In genomic region chr7:50795253-50795652, GRCh38 we compare ENCODE assay signal across 13 cellular contexts. TPM values are rescaled to one million over a fixed set of nuclear protein-coding genes. Genes with fewer than 3 reads are reported as not detected.
"Had no signal": no experiment of that assay in that cellular context is flagged by ENCODE, and none has a peak within 500 bp of the region (broad histone marks: within the 10 kb centered on the region; RNA-seq: fewer than 3 reads in every experiment).

No MANE protein-coding gene starts in this region.

- H3K9me3 Mint-ChIP-seq: activated CD4-positive, alpha-beta T cell treated with anti-CD3 and anti-CD28 coated beads, Interleukin-2, amount 10 ng/mL, durations not matched to agents 7 days and 5 days; activated naive CD8-positive, alpha-beta T cell treated with anti-CD3 and anti-CD28 coated beads, Interleukin-2, amount 10 ng/mL, durations not matched to agents 7 days and 5 days had no signal

- H3K27ac Mint-ChIP-seq: activated B cell treated with CpG ODN at 0.5 μM for 24 hours; activated CD4-positive, alpha-beta T cell treated with anti-CD3 and anti-CD28 coated beads, Interleukin-2, amount 10 ng/mL, durations not matched to agents 7 days and 5 days; activated naive CD8-positive, alpha-beta T cell treated with anti-CD3 and anti-CD28 coated beads, Interleukin-2, amount 10 ng/mL, durations not matched to agents 7 days and 5 days; stimulated activated memory B cell treated with anti-CD40 and anti-IgM and Interleukin-4, amounts not matched to agents 10 μg/mL and 1 μg/mL and 100 μg/mL, for 72 hours had no signal

- H3K4me1 Mint-ChIP-seq: stimulated activated memory B cell treated with anti-CD40 and anti-IgM and Interleukin-4, amounts not matched to agents 10 μg/mL and 1 μg/mL and 100 μg/mL, for 72 hours had no signal

- H3K27ac ChIP-seq: parathyroid adenoma, tibial artery, uterus had no signal

- H3K4me1 ChIP-seq: parathyroid adenoma, uterus had no signal

- DNase-seq: activated B cell treated with CpG ODN at 0.5 μM for 24 hours; activated CD4-positive, alpha-beta T cell treated with anti-CD3 and anti-CD28 coated beads, Interleukin-2, amount 10 ng/mL, durations not matched to agents 7 days and 5 days; activated CD8-positive, alpha-beta memory T cell treated with anti-CD3 and anti-CD28 coated beads for 24 hours; activated naive CD4-positive, alpha-beta T cell; activated naive CD8-positive, alpha-beta T cell treated with anti-CD3 and anti-CD28 coated beads, Interleukin-2, amount 10 ng/mL, durations not matched to agents 7 days and 5 days; anterior cingulate cortex; cortex of kidney; effector CD4-positive, alpha-beta T cell; head of caudate nucleus; tibial artery; uterus had no signal

- H3K79me2 ChIP-seq: parathyroid adenoma had no signal

- H3K9me3 ChIP-seq: tibial artery, uterus had no signal

- H3K27me3 ChIP-seq: tibial artery, uterus had no signal

- H2AFZ ChIP-seq: parathyroid adenoma had no signal

- H3K4me3 ChIP-seq: tibial artery, uterus had no signal

- H3K9ac ChIP-seq: parathyroid adenoma had no signal

- H3K36me3 ChIP-seq: tibial artery, uterus had no signal

- H3K4me3 Mint-ChIP-seq: activated B cell treated with CpG ODN at 0.5 μM for 24 hours; activated CD4-positive, alpha-beta T cell treated with anti-CD3 and anti-CD28 coated beads, Interleukin-2, amount 10 ng/mL, durations not matched to agents 7 days and 5 days; activated naive CD8-positive, alpha-beta T cell treated with anti-CD3 and anti-CD28 coated beads, Interleukin-2, amount 10 ng/mL, durations not matched to agents 7 days and 5 days; stimulated activated memory B cell treated with anti-CD40 and anti-IgM and Interleukin-4, amounts not matched to agents 10 μg/mL and 1 μg/mL and 100 μg/mL, for 72 hours had no signal

- H3K36me3 Mint-ChIP-seq: activated naive CD8-positive, alpha-beta T cell treated with anti-CD3 and anti-CD28 coated beads, Interleukin-2, amount 10 ng/mL, durations not matched to agents 7 days and 5 days; stimulated activated memory B cell treated with anti-CD40 and anti-IgM and Interleukin-4, amounts not matched to agents 10 μg/mL and 1 μg/mL and 100 μg/mL, for 72 hours had no signal

RNA-seq across cellular contexts. Expression of gene GRB10, which starts 12.6 kb away (rescaled TPM):
- total RNA-seq: activated B cell treated with CpG ODN at 0.5 μM for 24 hours had no signal
